In the genomic region with DNA sequence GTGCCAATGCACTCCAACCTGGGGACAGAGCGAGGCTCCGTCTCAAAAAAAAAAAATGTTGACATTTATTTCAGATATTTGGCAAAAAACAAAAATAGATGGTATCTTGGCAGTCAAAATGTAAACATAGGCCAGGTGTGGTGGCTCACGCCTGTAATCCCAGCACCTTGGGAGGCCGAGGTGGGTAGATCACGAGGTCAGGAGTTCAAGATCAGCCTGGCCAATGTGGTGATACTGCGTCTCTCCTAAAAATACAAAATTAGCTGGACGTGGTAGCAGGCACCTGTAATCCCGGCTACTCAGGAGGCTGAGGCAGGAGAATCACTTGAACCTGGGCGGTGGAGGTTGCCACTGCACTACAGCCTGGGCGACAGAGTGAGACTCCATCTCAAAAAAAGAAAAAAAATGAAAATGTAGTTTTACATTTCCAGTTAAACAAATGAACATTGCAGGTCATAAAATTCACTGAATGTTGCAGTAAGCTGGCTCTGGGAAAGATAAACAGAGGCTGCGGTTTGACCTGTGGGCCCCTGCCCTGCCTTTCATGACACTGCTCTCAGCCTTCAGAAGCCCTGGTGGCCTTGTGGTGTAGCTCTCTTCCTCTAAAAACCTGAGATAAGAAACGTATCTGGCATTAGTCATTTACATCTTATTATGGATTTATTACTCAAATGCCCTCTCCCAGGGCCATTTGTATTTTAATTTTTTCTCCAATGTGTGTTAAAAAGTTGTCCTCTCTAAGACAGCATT, we compare ENCODE assay signal across 10 cellular contexts. TPM values are rescaled to one million over a fixed set of nuclear protein-coding genes. Genes with fewer than 3 reads are reported as not detected.
DNase-seq lines count a peak whose midpoint lies in the region.
"Had no signal": no experiment of that assay in that cellular context is flagged by ENCODE, and none has a peak within 500 bp of the region (broad histone marks: within the 10 kb centered on the region; RNA-seq: fewer than 3 reads in every experiment).

No MANE protein-coding gene starts in this region.

- H3K27ac Mint-ChIP-seq in activated CD4-positive, alpha-beta memory T cell treated with anti-CD3 and anti-CD28 coated beads for 36 hours = no peak overlapping the region

- H3K4me1 Mint-ChIP-seq in activated CD4-positive, alpha-beta memory T cell treated with anti-CD3 and anti-CD28 coated beads for 36 hours (ENCODE audit: low read depth) = peaks cover 11% of the 10 kb centered on the region

- intact Hi-C loops in activated CD4-positive, alpha-beta memory T cell treated with anti-CD3 and anti-CD28 coated beads for 36 hours (cut with micrococcal nuclease) = loop anchor here (2.0 kb wide), 1 partner anchor 293 kb away; no protein-coding TSS in a partner anchor

- H3K27me3 Mint-ChIP-seq in activated CD4-positive, alpha-beta memory T cell treated with anti-CD3 and anti-CD28 coated beads for 36 hours = peaks cover 1% of the 10 kb centered on the region

- CTCF ChIA-PET in activated CD4-positive, alpha-beta memory T cell treated with anti-CD3 and anti-CD28 coated beads for 36 hours (lab: Charles Lee) = interaction anchor here (0.7 kb wide), 1 partner anchor 775 kb away, joined by 3 read pairs; no protein-coding TSS in a partner anchor

- DNase-seq in CMK (ENCODE audit: low read depth) (peak; percentile 18), M059J (ENCODE audit: low read depth) (peak; percentile 92), kidney tubule cell (ENCODE audit: low spot score) (peak; percentile 19), NCI-H2107 (lab: John Stamatoyannopoulos, UW) (no peak), AG08396 (ENCODE audit: low spot score) (no peak), DMS53 (lab: John Stamatoyannopoulos, UW) (no peak)
- DNase-seq in activated CD4-positive, alpha-beta memory T cell treated with anti-CD3 and anti-CD28 coated beads for 36 hours = peak; percentile 14
- no peak for DNase-seq in activated T-cell treated with anti-CD3 and anti-CD28 coated beads, Interleukin-2, amount 50 U/mL, for 1 hour
- DNase-seq: lower lobe of right lung, pancreas had no signal

- POLR2A ChIA-PET in activated CD4-positive, alpha-beta memory T cell treated with anti-CD3 and anti-CD28 coated beads for 36 hours (lab: Charles Lee) = no interaction called here

- no peaks in the 10 kb centered on the region for H3K9me3 Mint-ChIP-seq in activated CD4-positive, alpha-beta memory T cell treated with anti-CD3 and anti-CD28 coated beads for 36 hours

- H3K36me3 Mint-ChIP-seq in activated CD4-positive, alpha-beta memory T cell treated with anti-CD3 and anti-CD28 coated beads for 36 hours = no peaks in the 10 kb centered on the region

- no peak overlapping the region for H3K4me3 Mint-ChIP-seq in activated CD4-positive, alpha-beta memory T cell treated with anti-CD3 and anti-CD28 coated beads for 36 hours

RNA-seq across cellular contexts. Expression of gene SLC44A3, which starts 12.2 kb away (rescaled TPM):
- total RNA-seq in M059J (2014; rRNA removed; shearing (Covaris generic)) = 1.4 and 2.8 TPM in 2 replicates
- under 1 TPM; 0.10 to 0.21 TPM for total RNA-seq in activated CD4-positive, alpha-beta memory T cell treated with anti-CD3 and anti-CD28 coated beads for 36 hours

Comparison
In these comparisons a context has a peak if more than half of its experiments do, and no peak if none do; other contexts are left out.
1. DNase-seq: peak in CMK (single experiment), M059J (single experiment), activated CD4-positive, alpha-beta memory T cell treated with anti-CD3 and anti-CD28 coated beads for 36 hours (single experiment) and kidney tubule cell (single experiment); none in activated T-cell treated with anti-CD3 and anti-CD28 coated beads, Interleukin-2, amount 50 U/mL, for 1 hour (single experiment), NCI-H2107 (single experiment), AG08396 (single experiment) and DMS53 (single experiment).